ENCODE assay signal across 23 cellular contexts in the genomic region with DNA sequence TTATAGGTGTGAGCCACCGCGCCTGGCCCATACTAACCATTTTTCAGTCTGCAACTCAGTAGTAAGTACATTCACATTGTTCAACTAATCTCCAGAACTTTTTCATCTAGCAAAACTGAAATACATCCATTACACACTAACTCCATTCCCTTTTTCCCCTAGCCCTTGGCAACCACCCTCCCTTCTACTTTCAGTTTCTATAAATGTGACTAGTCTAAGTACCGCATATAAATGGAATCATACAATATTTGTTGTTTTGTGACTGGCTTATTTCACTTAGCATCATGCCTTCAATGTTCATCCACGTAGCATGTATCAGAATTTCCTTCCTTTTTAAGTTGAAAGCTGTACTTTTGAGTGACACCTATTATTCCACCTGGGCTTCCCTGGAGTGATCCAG.
"Had no signal": no experiment of that assay in that cellular context is flagged by ENCODE, and none has a peak within 500 bp of the region (broad histone marks: within the 10 kb centered on the region; RNA-seq: fewer than 3 reads in every experiment).

No MANE protein-coding gene starts in this region.

- H3K36me3 Mint-ChIP-seq: brain, T-cell had no signal

- H3K4me1 ChIP-seq: ascending aorta had no signal

- H3K4me3 ChIP-seq: ascending aorta, cardiac muscle cell, SK-N-MC had no signal

- H3K27ac Mint-ChIP-seq: activated B cell treated with CpG ODN at 0.5 μM for 24 hours; activated CD4-positive, alpha-beta memory T cell treated with anti-CD3 and anti-CD28 coated beads, Interleukin-2, amount 10 ng/mL, durations not matched to agents 7 days and 5 days; activated naive CD4-positive, alpha-beta T cell treated with anti-CD3 and anti-CD28 coated beads, Interleukin-2, amount 50 U/mL, for 72 hours; activated naive CD8-positive, alpha-beta T cell treated with anti-CD3 and anti-CD28 coated beads, Interleukin-2, amount 50 U/mL, for 24 hours; T-cell had no signal

- H3K4me1 Mint-ChIP-seq: activated B cell treated with CpG ODN at 0.5 μM for 24 hours; activated naive CD8-positive, alpha-beta T cell treated with anti-CD3 and anti-CD28 coated beads, Interleukin-2, amount 50 U/mL, for 24 hours had no signal

- DNase-seq: activated B cell treated with CpG ODN at 0.5 μM for 24 hours; activated CD4-positive, alpha-beta memory T cell treated with anti-CD3 and anti-CD28 coated beads, Interleukin-2, amount 10 ng/mL, durations not matched to agents 7 days and 5 days; activated CD4-positive, alpha-beta T cell treated with anti-CD3 and anti-CD28 coated beads for 1 hour; activated CD4-positive, alpha-beta T cell treated with anti-CD3 and anti-CD28 coated beads, Interleukin-2, amount 50 U/mL, for 1 hour; activated effector memory CD4-positive, alpha-beta T cell treated with Interleukin-2 at 50 U/mL for 16 hours; activated naive CD4-positive, alpha-beta T cell treated with Interleukin-2 at 50 U/mL for 16 hours; activated naive CD8-positive, alpha-beta T cell treated with anti-CD3 and anti-CD28 coated beads, Interleukin-2, amount 50 U/mL, for 24 hours; amniotic stem cell; KG1; NCI-H1105 treated with DMSO at 0.1 percent for 48 hours; NCI-H1436 treated with DMSO at 0.1 percent for 48 hours; NCI-H187; NCI-H2081; T-cell; T-helper 2 cell; T1000 had no signal

- H3K36me3 ChIP-seq: ascending aorta, cardiac muscle cell had no signal

- ATAC-seq: activated naive CD8-positive, alpha-beta T cell treated with anti-CD3 and anti-CD28 coated beads, Interleukin-2, amount 50 U/mL, for 24 hours; Right ventricle myocardium inferior; T-cell had no signal

- H3K27me3 ChIP-seq: ascending aorta, cardiac muscle cell had no signal

- H3K27me3 Mint-ChIP-seq: brain had no signal

- H3K27ac ChIP-seq: ascending aorta, cardiac muscle cell, SK-N-MC had no signal

- H3K4me3 Mint-ChIP-seq: activated B cell treated with CpG ODN at 0.5 μM for 24 hours; activated CD4-positive, alpha-beta memory T cell treated with anti-CD3 and anti-CD28 coated beads, Interleukin-2, amount 10 ng/mL, durations not matched to agents 7 days and 5 days; activated naive CD8-positive, alpha-beta T cell treated with anti-CD3 and anti-CD28 coated beads, Interleukin-2, amount 50 U/mL, for 24 hours; brain; T-cell had no signal

- H3K9me3 Mint-ChIP-seq: activated B cell treated with CpG ODN at 0.5 μM for 24 hours; activated CD4-positive, alpha-beta memory T cell treated with anti-CD3 and anti-CD28 coated beads, Interleukin-2, amount 10 ng/mL, durations not matched to agents 7 days and 5 days; activated naive CD8-positive, alpha-beta T cell treated with anti-CD3 and anti-CD28 coated beads, Interleukin-2, amount 50 U/mL, for 24 hours; T-cell had no signal

- FAIRE-seq: TTC549 had no signal

- H3K9me3 ChIP-seq: ascending aorta had no signal
